Comparison of ENCODE assay signal across 10 cellular contexts in the genomic region with DNA sequence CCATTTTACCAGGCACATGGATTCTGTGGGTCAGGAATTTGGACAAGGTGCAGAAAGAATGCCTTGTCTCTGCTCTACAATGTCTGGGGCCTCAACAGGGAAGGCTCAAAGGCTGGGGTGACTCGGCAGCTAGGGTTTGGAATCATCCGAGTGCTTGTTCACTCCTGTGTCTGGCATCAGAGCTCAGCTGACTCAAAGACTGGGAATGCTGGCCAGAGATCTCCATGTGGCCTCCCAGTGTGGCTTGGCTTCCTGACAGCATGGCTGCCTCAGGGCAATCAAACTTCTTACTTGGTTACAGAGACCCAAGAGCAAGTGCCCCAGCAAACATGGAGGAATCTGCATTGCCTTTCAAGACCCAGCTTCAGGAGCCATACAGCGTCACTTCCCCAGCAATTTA.
DNase-seq lines count a peak whose midpoint lies in the region; TF ChIP-seq lines count a peak whose summit lies in the region.
"Had no signal": no experiment of that assay in that cellular context is flagged by ENCODE, and none has a peak within 500 bp of the region (broad histone marks: within the 10 kb centered on the region; RNA-seq: fewer than 3 reads in every experiment).

No MANE protein-coding gene starts in this region.

- H3K4me2 ChIP-seq in PC-9 = peak overlapping the region; percentile 28; the same call in 1 of the 2 replicates
- no peak overlapping the region for H3K4me2 ChIP-seq in osteoblast (ENCODE audit: insufficient read depth, low read length)

- H3K4me3 ChIP-seq in PC-9 (no peak overlapping the region), choroid plexus epithelial cell (ENCODE audit: low read depth, low read length) (no peak overlapping the region), osteoblast (ENCODE audit: insufficient read depth, low read length) (no peak overlapping the region)

- no peak for TF ChIP-seq CTCF in PC-9 (conservative IDR thresholded peaks at IDR 0.05)
- TF ChIP-seq CTCF in choroid plexus epithelial cell (conservative IDR thresholded peaks at IDR 0.05; ENCODE audit: low read depth, low read length) = no peak
- TF ChIP-seq CTCF in osteoblast (IDR thresholded peaks at IDR 0.05; ENCODE audit: extremely low read depth, low read depth, low read length) = no peak

- H3K79me2 ChIP-seq in PC-9 (ENCODE audit: low read depth) (no peaks in the 10 kb centered on the region), osteoblast (ENCODE audit: insufficient read depth, low read length) (no peaks in the 10 kb centered on the region)

- CTCF ChIA-PET in PC-9 (lab: Charles Lee) = interaction anchor here (0.5 kb wide), 1 partner anchor 8 kb away, joined by 3 read pairs; no protein-coding TSS in a partner anchor

- no peaks in the 10 kb centered on the region for H3K9me2 ChIP-seq in PC-9 (ENCODE audit: insufficient read depth)

- peaks cover 31% of the 10 kb centered on the region for H3F3A ChIP-seq in PC-9 (ENCODE audit: insufficient read depth, low read depth)

- H3K36me3 ChIP-seq in PC-9 (ENCODE audit: low read depth) (no peaks in the 10 kb centered on the region), osteoblast (ENCODE audit: insufficient read depth, low read length) (no peaks in the 10 kb centered on the region)

- H2AFZ ChIP-seq in PC-9 = 0 out of 2 replicates have a peak overlapping the region, but pooled peaks have one; percentile 46
- no peak overlapping the region for H2AFZ ChIP-seq in osteoblast (ENCODE audit: low read length)

- no TSS peak for BruUV-seq in PC-9 (replicated peaks; lab: Mats Ljungman, UMichigan)

- H3K4me1 ChIP-seq in PC-9 (replicated peaks; ENCODE audit: insufficient read depth) = peaks cover 48% of the 10 kb centered on the region
- H3K4me1 ChIP-seq in osteoblast (ENCODE audit: insufficient read depth, low read length) = peaks cover 21% of the 10 kb centered on the region

- no peaks in the 10 kb centered on the region for H3K27me3 ChIP-seq in PC-9 (ENCODE audit: insufficient read depth, low read depth)
- no peaks in the 10 kb centered on the region for H3K27me3 ChIP-seq in osteoblast (ENCODE audit: insufficient read depth, low read length)

- H3K27ac ChIP-seq in PC-9 (peak overlapping the region; percentile 74), osteoblast (ENCODE audit: low read depth, low read length) (peak overlapping the region; percentile 88), caudate nucleus (ENCODE audit: low read depth, low read length) (no peak overlapping the region)

- H3K9me3 ChIP-seq in PC-9 (ENCODE audit: insufficient read depth, low read depth) (peaks cover 3% of the 10 kb centered on the region), osteoblast (ENCODE audit: low read depth, low read length) (peaks cover 4% of the 10 kb centered on the region)

- DNase-seq in ELF-1 (ENCODE audit: low read depth, low spot score) (peak; percentile 74), PC-9 (peak; percentile 82 to 87), choroid plexus epithelial cell (ENCODE audit: low read depth) (peak; percentile 94), osteoblast (ENCODE audit: insufficient read length, low spot score, missing footprints) (peak; percentile 83), SIG-M5 (lab: John Stamatoyannopoulos, UW) (no peak), caudate nucleus (lab: John Stamatoyannopoulos, UW) (no peak)
- DNase-seq in activated CD4-positive, CD25-positive, alpha-beta regulatory T cell treated with anti-CD3 and anti-CD28 coated beads, Interleukin-2, amount 50 U/mL, for 72 hours = no peak
- no peak for DNase-seq in activated CD4-positive, alpha-beta T cell treated with anti-CD3 and anti-CD28 coated beads, Interleukin-2, amount 50 U/mL, for 48 hours
- DNase-seq: activated naive CD8-positive, alpha-beta T cell treated with anti-CD3 and anti-CD28 coated beads, Interleukin-2, amount 10 ng/mL, durations not matched to agents 7 days and 5 days; MM.1S had no signal

- no peaks in the 10 kb centered on the region for H4K20me1 ChIP-seq in PC-9 (ENCODE audit: insufficient read depth)
- no peaks in the 10 kb centered on the region for H4K20me1 ChIP-seq in osteoblast (ENCODE audit: insufficient read depth, low read length)

- POLR2A ChIA-PET in PC-9 (lab: Charles Lee; ENCODE audit: unreplicated experiment) = interaction anchor here (0.6 to 0.9 kb wide), 2 partner anchors 55 to 93 kb away, joined by 3 to 10 read pairs; no protein-coding TSS in a partner anchor

- intact Hi-C loops in PC-9 (cut with micrococcal nuclease; ENCODE audit: unreplicated experiment) = loop anchor here (1.0 kb wide), 1 partner anchor 49 kb away; no protein-coding TSS in a partner anchor

Comparison
In these comparisons a context has a peak if more than half of its experiments do, and no peak if none do; other contexts are left out.
1. DNase-seq: peak in ELF-1 (single experiment), PC-9 (2 of 2), choroid plexus epithelial cell (single experiment) and osteoblast (single experiment); none in activated CD4-positive, CD25-positive, alpha-beta regulatory T cell treated with anti-CD3 and anti-CD28 coated beads, Interleukin-2, amount 50 U/mL, for 72 hours (single experiment), SIG-M5 (single experiment), caudate nucleus (0 of 61) and activated CD4-positive, alpha-beta T cell treated with anti-CD3 and anti-CD28 coated beads, Interleukin-2, amount 50 U/mL, for 48 hours (0 of 2).